In the genomic region with DNA sequence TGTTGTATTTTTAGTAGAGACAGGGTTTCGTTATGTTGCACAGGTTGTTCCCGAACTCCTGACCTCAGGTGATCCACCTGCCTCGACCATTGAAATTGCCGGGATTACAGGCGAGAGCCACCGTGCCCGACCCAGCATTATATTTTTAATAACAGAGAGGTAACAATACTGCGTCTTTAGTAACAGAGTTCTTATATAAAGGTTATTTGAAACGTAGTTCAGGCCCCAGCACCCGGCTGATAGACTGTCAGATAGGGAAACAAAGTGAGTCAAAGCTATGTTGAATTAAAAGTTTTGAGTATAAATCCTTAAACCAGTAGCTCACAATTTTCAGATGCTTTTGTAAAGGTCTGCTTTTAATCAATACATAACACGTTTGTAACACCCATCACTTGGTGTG, we compare ENCODE assay signal across 10 cellular contexts. TPM values are rescaled to one million over a fixed set of nuclear protein-coding genes. Genes with fewer than 3 reads are reported as not detected.
DNase-seq lines count a peak whose midpoint lies in the region; ATAC-seq, FAIRE-seq and TF ChIP-seq lines count a peak whose summit lies in the region.
"Not testable (repeated sequence)": the region's sequence is repeated elsewhere in the genome, so short reads cannot be mapped to it uniquely, and the experiment has no call there.
"Had no signal": no experiment of that assay in that cellular context is flagged by ENCODE, and none has a peak within 500 bp of the region (broad histone marks: within the 10 kb centered on the region; RNA-seq: fewer than 3 reads in every experiment).

No MANE protein-coding gene starts in this region.

- H3K9me3 ChIP-seq in K562 (replicated peaks; ENCODE audit: control insufficient read depth, insufficient read depth, low read depth, low read length); endothelial cell of umbilical vein (replicated peaks; ENCODE audit: control insufficient read depth, insufficient read depth, low read length); kidney (ENCODE audit: control insufficient read depth in 1 of 2, low read length in 2 of 2): not testable (repeated sequence)

- not testable (repeated sequence) for H3K9me3 Mint-ChIP-seq in type B pancreatic cell

- WGBS in K562 (ENCODE audit: insufficient coverage, low coverage, missing lambda C conversion rate) = 63% methylated on average over 7 of the region's 11 CpGs

- peak; percentile 3 for DNase-seq in CD1c-positive myeloid dendritic cell (ENCODE audit: extremely low spot score)
- peak; percentile 6 for DNase-seq in SK-N-DZ (ENCODE audit: low spot score)
- DNase-seq in K562 (ENCODE audit: extremely low read depth in 1 of 4, low spot score in 3 of 4) = not testable (repeated sequence)
- DNase-seq in endothelial cell of umbilical vein (ENCODE audit: low read depth, low spot score) = peak; percentile 4
- DNase-seq in glomerular visceral epithelial cell (ENCODE audit: extremely low spot score) = peak; percentile 14
- peak; percentile 39 for DNase-seq in kidney
- DNase-seq in sciatic nerve (ENCODE audit: low spot score) = peak; percentile 74
- peak; percentile 82 for DNase-seq in type B pancreatic cell (ENCODE audit: extremely low spot score, unreplicated experiment)

- H2AFZ ChIP-seq in K562 (ENCODE audit: low read depth, low read length); endothelial cell of umbilical vein (ENCODE audit: low read depth, low read length): not testable (repeated sequence)

- TF ChIP-seq POLR2A in K562 (conservative IDR thresholded peaks at IDR 0.05); endothelial cell of umbilical vein (IDR thresholded peaks at IDR 0.05; ENCODE audit: low read depth, low read length): not testable (repeated sequence)

- not testable (repeated sequence) for TF ChIP-seq CTCF in K562 (IDR thresholded peaks at IDR 0.05 in 2 of 3, conservative IDR thresholded peaks at IDR 0.05 in 1 of 3; ENCODE audit: insufficient read depth in 2 of 3, low read depth in 1 of 3, low read length in 3 of 3); endothelial cell of umbilical vein (IDR thresholded peaks at IDR 0.05; ENCODE audit: extremely low read depth in 1 of 2, insufficient read depth in 1 of 2, low read depth in 1 of 2, low read length in 2 of 2); kidney (IDR thresholded peaks at IDR 0.05; ENCODE audit: borderline replicate concordance, extremely low read depth, insufficient read depth); type B pancreatic cell (conservative IDR thresholded peaks at IDR 0.05)

- H3K27ac Mint-ChIP-seq in type B pancreatic cell = not testable (repeated sequence)

- dilution Hi-C loops in endothelial cell of umbilical vein (cut with MboI; ENCODE audit: extremely low pct_ligation_motif_present, low sequenced_read_pairs) = not testable (repeated sequence)

- CTCF ChIA-PET in K562 (lab: Yijun Ruan, JAX; ENCODE audit: low intra/inter-chr PET ratio); endothelial cell of umbilical vein (lab: Charles Lee): not testable (repeated sequence)

- H3K4me1 Mint-ChIP-seq in type B pancreatic cell (ENCODE audit: unreplicated experiment) = not testable (repeated sequence)

- H3K27me3 Mint-ChIP-seq in type B pancreatic cell = not testable (repeated sequence)

- intact Hi-C loops in K562 (cut with micrococcal nuclease); endothelial cell of umbilical vein (cut with micrococcal nuclease); kidney (cut with DNase I); sciatic nerve (cut with DNase I): not testable (repeated sequence)

- POLR2A ChIA-PET in K562 (lab: Yijun Ruan, JAX); endothelial cell of umbilical vein (lab: Charles Lee): not testable (repeated sequence)

- not testable (repeated sequence) for ATAC-seq in K562, sciatic nerve

- not testable (repeated sequence) for H3K36me3 Mint-ChIP-seq in type B pancreatic cell

- not testable (repeated sequence) for H3K79me2 ChIP-seq in K562 (ENCODE audit: control insufficient read depth, insufficient read depth, low read length); endothelial cell of umbilical vein (ENCODE audit: control insufficient read depth, insufficient read depth, low read length)

- not testable (repeated sequence) for H3K27ac ChIP-seq in K562 (ENCODE audit: extremely low read depth, low read depth, low read length); endothelial cell of umbilical vein (ENCODE audit: insufficient read depth, low read depth, low read length); kidney (ENCODE audit: low read depth in 2 of 2, low read length in 2 of 2)

- not testable (repeated sequence) for H3K4me3 ChIP-seq in K562; endothelial cell of umbilical vein (replicated peaks in 1 of 3; ENCODE audit: insufficient read depth in 1 of 3, low read depth in 1 of 3, low read length in 3 of 3); kidney (ENCODE audit: low read length in 2 of 2)

- not testable (repeated sequence) for H3K27me3 ChIP-seq in K562 (ENCODE audit: control insufficient read depth in 2 of 2, insufficient read depth in 2 of 2, low read length in 2 of 2); endothelial cell of umbilical vein (ENCODE audit: control insufficient read depth in 2 of 2, insufficient read depth in 2 of 2, low read length in 2 of 2)

- not testable (repeated sequence) for H3K4me1 ChIP-seq in K562 (replicated peaks in 1 of 2; ENCODE audit: control insufficient read depth in 2 of 2, insufficient read depth in 2 of 2, low read length in 2 of 2); endothelial cell of umbilical vein (ENCODE audit: control insufficient read depth, extremely low read depth, insufficient read depth, low read length); kidney (ENCODE audit: control insufficient read depth in 1 of 2, insufficient read depth in 1 of 2, low read depth in 1 of 2, low read length in 2 of 2)

- H3K9me1 ChIP-seq in K562 (ENCODE audit: control insufficient read depth, insufficient read depth, low read length); endothelial cell of umbilical vein (replicated peaks; ENCODE audit: control insufficient read depth, extremely low read depth, insufficient read depth, low read length): not testable (repeated sequence)

- in situ Hi-C loops in K562 (cut with MboI) = loop anchor here (5.0 to 25.0 kb wide), 2 partner anchors 266 to 391 kb away; no protein-coding TSS in a partner anchor

- not testable (repeated sequence) for FAIRE-seq in K562 (lab: Jason Lieb, UNC); endothelial cell of umbilical vein (lab: Jason Lieb, UNC); kidney (lab: Jason Lieb, UNC)

- TF ChIP-seq EP300 in K562 (IDR thresholded peaks at IDR 0.05; ENCODE audit: low read length) = not testable (repeated sequence)

- not testable (repeated sequence) for H4K20me1 ChIP-seq in K562 (replicated peaks; ENCODE audit: control insufficient read depth, insufficient read depth, low read length); endothelial cell of umbilical vein (replicated peaks; ENCODE audit: control insufficient read depth, extremely low read depth, insufficient read depth, low read length)

- H3K4me2 ChIP-seq in K562 (ENCODE audit: insufficient read depth, low read length); endothelial cell of umbilical vein (ENCODE audit: insufficient read depth, low read length): not testable (repeated sequence)

- not testable (repeated sequence) for H3K36me3 ChIP-seq in K562 (ENCODE audit: control insufficient read depth, insufficient read depth, low read length); endothelial cell of umbilical vein (ENCODE audit: control insufficient read depth in 2 of 2, extremely low read depth in 1 of 2, insufficient read depth in 2 of 2, low read length in 2 of 2); kidney (ENCODE audit: control insufficient read depth in 1 of 2, insufficient read depth in 2 of 2, low read length in 2 of 2)

- not testable (repeated sequence) for TF ChIP-seq RAD21 in K562 (CRISPR knock-in tag; conservative IDR thresholded peaks at IDR 0.05 in 1 of 2, IDR thresholded peaks at IDR 0.05 in 1 of 2)

- not testable (repeated sequence) for H3K9ac ChIP-seq in K562 (ENCODE audit: insufficient read depth in 1 of 2, low read depth in 2 of 2, low read length in 2 of 2); endothelial cell of umbilical vein (replicated peaks; ENCODE audit: extremely low read depth, insufficient read depth, low read length); kidney (ENCODE audit: low read length in 2 of 2)

- not testable (repeated sequence) for BruUV-seq in K562 (replicated peaks; lab: Mats Ljungman, UMichigan); endothelial cell of umbilical vein (replicated peaks; lab: Mats Ljungman, UMichigan)

- not testable (repeated sequence) for H3K4me3 Mint-ChIP-seq in type B pancreatic cell

RNA-seq across cellular contexts. Expression of gene GAGE13, which starts 14.8 kb away (rescaled TPM):
- polyA plus RNA-seq in SK-N-DZ (2014; cell fraction: cytosol; rRNA removed) = not detected in 2 replicates
- not detected in 2 replicates for polyA plus RNA-seq in SK-N-DZ (2014; cell fraction: nucleus; rRNA removed)
- total RNA-seq in K562 (2011; cell fraction: chromatin; rRNA removed; ENCODE audit: low replicate concordance) = 3.8 and 6.8 TPM in 2 replicates
- 8.2 and 13.0 TPM in 2 replicates for total RNA-seq in K562 (2011; cell fraction: nucleolus; rRNA removed)
- total RNA-seq in K562 (2011; cell fraction: nucleoplasm; rRNA removed) = 10.2 and 13.9 TPM in 2 replicates
- total RNA-seq in K562 (2014; rRNA removed) (300 and 506 TPM in 2 replicates), K562 (2014; rRNA removed; fragmentation: Illumina TruSeq; extraction: Trizol) (88.3 and 128 TPM in 2 replicates), K562 (2015; rRNA removed; fragmentation: Illumina TruSeq; extraction: Trizol) (98.4 and 105 TPM in 2 replicates), K562 (2021) (77.6 and 79.1 TPM in 2 replicates), endothelial cell of umbilical vein (not detected in 2 replicates), kidney (not detected), sciatic nerve (not detected), type B pancreatic cell (ENCODE audit: low replicate concordance) (not detected in 2 replicates)
- polyA plus RNA-seq in K562 (2011; rRNA removed) (63.6 and 154 TPM in 2 replicates), K562 (2014; fragmentation: Illumina TruSeq; extraction: Trizol) (31.6 and 41.1 TPM in 2 replicates), K562 (2014; fragmentation: Nextera tagmentation; extraction: Ambion mirVana) (100 to 1,000 TPM; 460 to 493 TPM), K562 (2014; rRNA removed) (224 and 284 TPM in 2 replicates), endothelial cell of umbilical vein (not detected in 2 replicates), kidney (ENCODE audit: insufficient read depth, low read depth, low replicate concordance) (not detected)
- 21.4 and 37.2 TPM in 2 replicates for polyA plus RNA-seq in K562 (2011; cell fraction: cytosol; rRNA removed)
- 16.2 and 16.4 TPM in 2 replicates for polyA plus RNA-seq in K562 (2011; cell fraction: nucleus; rRNA removed)
- 157 and 267 TPM in 2 replicates for polyA plus RNA-seq in K562 (2012)
- polyA minus RNA-seq in K562 (2011; rRNA and poly(A)+ RNA removed) = 57.5 and 90.8 TPM in 2 replicates
- polyA minus RNA-seq in K562 (2011; cell fraction: cytosol; rRNA and poly(A)+ RNA removed) = 13.7 and 14.9 TPM in 2 replicates
- 3.0 and 3.4 TPM in 2 replicates for polyA minus RNA-seq in K562 (2011; cell fraction: nucleus; rRNA and poly(A)+ RNA removed)
- polyA plus RNA-seq in endothelial cell of umbilical vein (2011; cell fraction: cytosol; rRNA removed) = not detected in 2 replicates
- not detected in 2 replicates for polyA plus RNA-seq in endothelial cell of umbilical vein (2011; cell fraction: nucleus; rRNA removed)
- not detected in 2 replicates for polyA plus RNA-seq in endothelial cell of umbilical vein (2012)
- polyA minus RNA-seq in endothelial cell of umbilical vein = 1.7 TPM in 1 of 2 replicates, not detected in the other
- not detected for polyA minus RNA-seq in endothelial cell of umbilical vein (2011; cell fraction: cytosol; rRNA and poly(A)+ RNA removed)
- not detected in 2 replicates for polyA minus RNA-seq in endothelial cell of umbilical vein (2011; cell fraction: nucleus; rRNA and poly(A)+ RNA removed)
- total RNA-seq: CD4-positive, CD25-positive, alpha-beta regulatory T cell had no signal
- polyA plus RNA-seq: BJ; CD4-positive, CD25-positive, alpha-beta regulatory T cell had no signal

RNA-seq across cellular contexts. Expression of gene GAGE12J, which starts 24.3 kb away (rescaled TPM):
- polyA plus RNA-seq in SK-N-DZ (2014; cell fraction: cytosol; rRNA removed) = not detected in 2 replicates
- not detected in 2 replicates for polyA plus RNA-seq in SK-N-DZ (2014; cell fraction: nucleus; rRNA removed)
- not detected in 2 replicates for total RNA-seq in K562 (2011; cell fraction: chromatin; rRNA removed; ENCODE audit: low replicate concordance)
- total RNA-seq in K562 (2011; cell fraction: nucleolus; rRNA removed) = not detected in 2 replicates
- not detected in 2 replicates for total RNA-seq in K562 (2011; cell fraction: nucleoplasm; rRNA removed)
- 4.2 TPM in 1 of 2 replicates, not detected in the other for total RNA-seq in K562 (2014; rRNA removed)
- 2.7 TPM in 1 of 2 replicates, not detected in the other for total RNA-seq in K562 (2014; rRNA removed; fragmentation: Illumina TruSeq; extraction: Trizol)
- 0.75 TPM in 1 of 2 replicates, not detected in the other for total RNA-seq in K562 (2015; rRNA removed; fragmentation: Illumina TruSeq; extraction: Trizol)
- total RNA-seq in K562 (2021) = not detected in 2 replicates
- 0.24 and 0.57 TPM in 2 replicates for polyA plus RNA-seq in K562 (2011; rRNA removed)
- not detected in 2 replicates for polyA plus RNA-seq in K562 (2011; cell fraction: cytosol; rRNA removed)
- not detected in 2 replicates for polyA plus RNA-seq in K562 (2011; cell fraction: nucleus; rRNA removed)
- polyA plus RNA-seq in K562 (2012) = 3.5 TPM in 1 of 2 replicates, not detected in the other
- not detected in 2 replicates for polyA plus RNA-seq in K562 (2014; fragmentation: Illumina TruSeq; extraction: Trizol)
- polyA plus RNA-seq in K562 (2014; fragmentation: Nextera tagmentation; extraction: Ambion mirVana) = under 1 TPM; 0.72 to 0.84 TPM
- 0.20 TPM in 1 of 2 replicates, not detected in the other for polyA plus RNA-seq in K562 (2014; rRNA removed)
- 1.6 and 1.8 TPM in 2 replicates for polyA minus RNA-seq in K562 (2011; rRNA and poly(A)+ RNA removed)
- polyA minus RNA-seq in K562 (2011; cell fraction: cytosol; rRNA and poly(A)+ RNA removed) = not detected in 2 replicates
- polyA minus RNA-seq in K562 (2011; cell fraction: nucleus; rRNA and poly(A)+ RNA removed) = not detected in 2 replicates
- not detected in 2 replicates for total RNA-seq in endothelial cell of umbilical vein
- polyA plus RNA-seq in endothelial cell of umbilical vein = not detected in 2 replicates
- not detected in 2 replicates for polyA plus RNA-seq in endothelial cell of umbilical vein (2011; cell fraction: cytosol; rRNA removed)
- not detected in 2 replicates for polyA plus RNA-seq in endothelial cell of umbilical vein (2011; cell fraction: nucleus; rRNA removed)
- polyA plus RNA-seq in endothelial cell of umbilical vein (2012) = not detected in 2 replicates
- not detected in 2 replicates for polyA minus RNA-seq in endothelial cell of umbilical vein
- polyA minus RNA-seq in endothelial cell of umbilical vein (2011; cell fraction: cytosol; rRNA and poly(A)+ RNA removed) = not detected
- polyA minus RNA-seq in endothelial cell of umbilical vein (2011; cell fraction: nucleus; rRNA and poly(A)+ RNA removed) = not detected in 2 replicates
- total RNA-seq in kidney = not detected
- polyA plus RNA-seq in kidney (ENCODE audit: insufficient read depth, low read depth, low replicate concordance) = not detected
- total RNA-seq in sciatic nerve = not detected
- total RNA-seq in type B pancreatic cell (ENCODE audit: low replicate concordance) = not detected in 2 replicates
- total RNA-seq: CD4-positive, CD25-positive, alpha-beta regulatory T cell had no signal
- polyA plus RNA-seq: BJ; CD4-positive, CD25-positive, alpha-beta regulatory T cell had no signal

RNA-seq across cellular contexts. Expression of gene GAGE10, which starts 42.7 kb away (rescaled TPM):
- polyA plus RNA-seq in SK-N-DZ (2014; cell fraction: cytosol; rRNA removed) = not detected in 2 replicates
- polyA plus RNA-seq in SK-N-DZ (2014; cell fraction: nucleus; rRNA removed) = not detected in 2 replicates
- total RNA-seq in K562 (2011; cell fraction: chromatin; rRNA removed; ENCODE audit: low replicate concordance) = 1.3 TPM in 1 of 2 replicates, not detected in the other
- 2.3 TPM in 1 of 2 replicates, not detected in the other for total RNA-seq in K562 (2011; cell fraction: nucleolus; rRNA removed)
- 5.6 TPM in 1 of 2 replicates, not detected in the other for total RNA-seq in K562 (2011; cell fraction: nucleoplasm; rRNA removed)
- total RNA-seq in K562 (2014; rRNA removed) (0.33 TPM in 1 of 2 replicates, not detected in the other), K562 (2014; rRNA removed; fragmentation: Illumina TruSeq; extraction: Trizol) (0.93 and 0.95 TPM in 2 replicates), K562 (2015; rRNA removed; fragmentation: Illumina TruSeq; extraction: Trizol) (not detected in 2 replicates), K562 (2021) (0.80 and 1.3 TPM in 2 replicates), endothelial cell of umbilical vein (not detected in 2 replicates), kidney (not detected), sciatic nerve (not detected), type B pancreatic cell (ENCODE audit: low replicate concordance) (not detected in 2 replicates)
- polyA plus RNA-seq in K562 (2011; rRNA removed) (0.70 and 3.1 TPM in 2 replicates), K562 (2014; fragmentation: Illumina TruSeq; extraction: Trizol) (not detected in 2 replicates), K562 (2014; fragmentation: Nextera tagmentation; extraction: Ambion mirVana) (under 1 TPM; 0.96 TPM), K562 (2014; rRNA removed) (0.36 TPM in 1 of 2 replicates, not detected in the other), endothelial cell of umbilical vein (not detected in 2 replicates), kidney (ENCODE audit: insufficient read depth, low read depth, low replicate concordance) (not detected)
- 0.31 and 1.4 TPM in 2 replicates for polyA plus RNA-seq in K562 (2011; cell fraction: cytosol; rRNA removed)
- 3.3 and 3.6 TPM in 2 replicates for polyA plus RNA-seq in K562 (2011; cell fraction: nucleus; rRNA removed)
- polyA plus RNA-seq in K562 (2012) = 25.5 and 33.9 TPM in 2 replicates
- 5.6 and 14.6 TPM in 2 replicates for polyA minus RNA-seq in K562 (2011; rRNA and poly(A)+ RNA removed)
- not detected in 2 replicates for polyA minus RNA-seq in K562 (2011; cell fraction: cytosol; rRNA and poly(A)+ RNA removed)
- polyA minus RNA-seq in K562 (2011; cell fraction: nucleus; rRNA and poly(A)+ RNA removed) = not detected in 2 replicates
- polyA plus RNA-seq in endothelial cell of umbilical vein (2011; cell fraction: cytosol; rRNA removed) = not detected in 2 replicates
- polyA plus RNA-seq in endothelial cell of umbilical vein (2011; cell fraction: nucleus; rRNA removed) = not detected in 2 replicates
- not detected in 2 replicates for polyA plus RNA-seq in endothelial cell of umbilical vein (2012)
- 0.93 TPM in 1 of 2 replicates, not detected in the other for polyA minus RNA-seq in endothelial cell of umbilical vein
- polyA minus RNA-seq in endothelial cell of umbilical vein (2011; cell fraction: cytosol; rRNA and poly(A)+ RNA removed) = not detected
- polyA minus RNA-seq in endothelial cell of umbilical vein (2011; cell fraction: nucleus; rRNA and poly(A)+ RNA removed) = not detected in 2 replicates
- total RNA-seq: CD4-positive, CD25-positive, alpha-beta regulatory T cell had no signal
- polyA plus RNA-seq: BJ; CD4-positive, CD25-positive, alpha-beta regulatory T cell had no signal
